ENCODE assay signal across 8 cellular contexts in the genomic region with DNA sequence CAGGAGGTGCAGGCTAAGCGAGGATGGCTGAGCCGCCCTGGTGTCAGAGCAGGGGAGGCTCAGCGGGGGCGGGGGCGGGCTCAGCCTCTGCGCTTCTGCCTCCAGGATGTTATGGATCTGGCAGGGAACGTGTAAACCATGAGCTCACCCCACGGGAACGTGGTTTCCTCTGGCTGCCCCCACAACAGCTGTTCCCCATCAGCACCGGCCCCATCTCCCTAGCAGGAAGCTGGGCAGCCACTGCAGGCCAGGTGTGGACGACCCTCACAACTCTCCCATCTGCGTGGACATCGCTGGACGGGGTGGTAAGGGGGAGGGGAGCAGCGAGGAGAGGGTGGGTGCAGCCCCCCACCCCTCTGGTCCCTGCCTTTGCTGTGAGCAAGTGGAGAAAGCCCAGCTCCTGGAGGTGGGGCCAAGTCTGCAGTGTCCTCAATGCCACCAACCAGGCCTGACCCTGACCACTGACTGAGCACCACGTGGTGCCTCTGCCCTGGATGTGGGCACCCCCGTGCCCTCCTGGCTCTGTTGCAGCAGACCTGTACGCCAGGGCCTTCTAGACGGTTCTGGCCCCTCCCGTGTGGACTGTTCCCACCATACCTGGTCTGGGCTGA. TPM values are rescaled to one million over a fixed set of nuclear protein-coding genes. Genes with fewer than 3 reads are reported as not detected.
DNase-seq lines count a peak whose midpoint lies in the region; ATAC-seq and TF ChIP-seq lines count a peak whose summit lies in the region.

No MANE protein-coding gene starts in this region.

- H3K27me3 ChIP-seq in esophagus muscularis mucosa = no peaks in the 10 kb centered on the region

- H3K27ac ChIP-seq in esophagus muscularis mucosa (replicated peaks in 1 of 4) = peak overlapping the region; percentile 70 to 80 (median 78)

- peak overlapping the region; percentile 40 to 48 (median 42) for H3K4me3 ChIP-seq in esophagus muscularis mucosa

- WGBS in esophagus muscularis mucosa = 13% methylated on average over 11 of the region's 20 CpGs

- H3K9me3 ChIP-seq in esophagus muscularis mucosa = no peaks in the 10 kb centered on the region

- H3K36me3 ChIP-seq in esophagus muscularis mucosa = no peaks in the 10 kb centered on the region

- no peak for TF ChIP-seq EP300 in esophagus muscularis mucosa (IDR thresholded peaks at IDR 0.05)

- ATAC-seq in GM21381 (IDR thresholded peaks at IDR 0.05; ENCODE audit: unreplicated experiment) = peak; percentile 8
- no peak for ATAC-seq in left lobe of liver
- ATAC-seq in HG03095 (IDR thresholded peaks at IDR 0.05; ENCODE audit: unreplicated experiment) = no peak

- intact Hi-C loops in esophagus muscularis mucosa (cut with DNase I) = no loop called here
- intact Hi-C loops in posterior cingulate gyrus (cut with DNase I) = no loop called here

- TF ChIP-seq CTCF in esophagus muscularis mucosa (IDR thresholded peaks at IDR 0.05) = no peak

- no peak for TF ChIP-seq POLR2A in esophagus muscularis mucosa (IDR thresholded peaks at IDR 0.05; ENCODE audit: low read depth)

- DNase-seq in AG08395 (ENCODE audit: low spot score) = peak; percentile 93
- peak; percentile 38 for DNase-seq in RPMI8226
- peak; percentile 95 for DNase-seq in esophagus muscularis mucosa (ENCODE audit: extremely low spot score)
- peak in 6 of 10 donors; percentile 15 to 89 (median 61) for DNase-seq in posterior cingulate gyrus
- DNase-seq in NAMALWA (ENCODE audit: low spot score) = no peak
- DNase-seq in left lobe of liver (ENCODE audit: low spot score) = no peak

- peaks cover 26 to 50% (median 47%) of the 10 kb centered on the region in 4 donors for H3K4me1 ChIP-seq in esophagus muscularis mucosa

RNA-seq across cellular contexts. Expression of a gene that starts 28.1 kb away (rescaled TPM):
- total RNA-seq in esophagus muscularis mucosa (10 to 100 TPM; 21.3 to 72.9 (median 58.3) TPM), left lobe of liver (54.3 TPM)

RNA-seq across cellular contexts. Expression of a gene that starts 48.4 kb away (rescaled TPM):
- 100 to 1,000 TPM; 110 to 245 (median 172) TPM for total RNA-seq in esophagus muscularis mucosa
- 97.0 TPM for total RNA-seq in left lobe of liver

Comparison
In these comparisons a context has a peak if more than half of its experiments do, and no peak if none do; other contexts are left out.
1. DNase-seq: peak in AG08395 (single experiment), RPMI8226 (single experiment), esophagus muscularis mucosa (single experiment) and posterior cingulate gyrus (6 of 10); none in NAMALWA (single experiment) and left lobe of liver (single experiment).